Comparison of ENCODE assay signal across 5 cellular contexts in genomic region chrX:1122851-1123250, GRCh38.
DNase-seq lines count a peak whose midpoint lies in the region; FAIRE-seq and TF ChIP-seq lines count a peak whose summit lies in the region.
"Not testable (repeated sequence)": the region's sequence is repeated elsewhere in the genome, so short reads cannot be mapped to it uniquely, and the experiment has no call there.

No MANE protein-coding gene starts in this region.

- H2BK20ac ChIP-seq in H9 (ENCODE audit: low read depth, low read length, poor library complexity, severe bottlenecking) = not testable (repeated sequence)
- H2BK20ac ChIP-seq in H1 (ENCODE audit: low read length) = 0 out of 2 replicates have a peak overlapping the region, but pooled peaks have one; percentile 48

- H3K14ac ChIP-seq in H9 (ENCODE audit: insufficient read depth, low read length); H1 (ENCODE audit: insufficient read length): not testable (repeated sequence)

- not testable (repeated sequence) for H3K4ac ChIP-seq in H9 (ENCODE audit: low read depth, low read length); H1 (replicated peaks; ENCODE audit: insufficient read length, low read depth, low read length)

- TF ChIP-seq EP300 in H1 (IDR thresholded peaks at IDR 0.05; ENCODE audit: borderline replicate concordance in 1 of 2, low read depth in 2 of 2, low read length in 2 of 2) = not testable (repeated sequence)

- H3K36me3 ChIP-seq in H1 (ENCODE audit: control insufficient read depth in 2 of 4, insufficient read depth in 4 of 4, low read length in 3 of 4) = not testable (repeated sequence)

- H3K4me3 Mint-ChIP-seq in H9 = not testable (repeated sequence)

- no CpG with 5 or more reads among the region's 12 CpGs for WGBS in H9 (ENCODE audit: extremely low coverage, insufficient read length, low lambda C conversion rate)
- 96% methylated on average over 11 of the region's 12 CpGs; no CpG with 5 or more reads in 1 of the 2 experiments for WGBS in H1 (ENCODE audit: extremely low coverage in 1 of 2, insufficient coverage in 1 of 2, insufficient read length in 1 of 2, insufficient replicate concordance in 2 of 2, low coverage in 1 of 2, low lambda C conversion rate in 2 of 2, missing lambda C conversion rate in 1 of 2), 2 experiments

- FAIRE-seq in H1 (lab: Jason Lieb, UNC) = not testable (repeated sequence)

- peaks cover 9 to 18% of the 10 kb centered on the region in 2 experiments for H3K4me1 Mint-ChIP-seq in H9

- not testable (repeated sequence) for H2BK15ac ChIP-seq in H9 (ENCODE audit: low read depth, low read length); H1 (ENCODE audit: low read length)

- intact Hi-C loops in posterior vena cava (cut with DNase I) = not testable (repeated sequence)

- H2AK5ac ChIP-seq in H9 (ENCODE audit: insufficient read length, low read length) (peak overlapping the region; percentile 83), H1 (ENCODE audit: low read depth, low read length) (0 out of 2 replicates have a peak overlapping the region, but pooled peaks have one; percentile 33)

- CTCF ChIA-PET in H1 (lab: Charles Lee; ENCODE audit: partially characterized antibody) = not testable (repeated sequence)

- POLR2A ChIA-PET in H1 (lab: Charles Lee; ENCODE audit: partially characterized antibody) = not testable (repeated sequence)

- not testable (repeated sequence) for H3K27me3 ChIP-seq in H9 (ENCODE audit: insufficient read depth, low read length); H1 (replicated peaks in 1 of 4; ENCODE audit: control insufficient read depth in 3 of 4, extremely low read depth in 1 of 4, insufficient read depth in 3 of 4, low read length in 3 of 4)

- not testable (repeated sequence) for H3K23me2 ChIP-seq in H9 (ENCODE audit: insufficient read length, low read depth, low read length, poor library complexity, severe bottlenecking); H1 (ENCODE audit: low read depth, low read length)

- H2BK5ac ChIP-seq in H9 (ENCODE audit: insufficient read length, low read length); H1 (ENCODE audit: low read depth, low read length): not testable (repeated sequence)

- H3K23ac ChIP-seq in H9 (ENCODE audit: insufficient read length, low read depth, low read length); H1 (ENCODE audit: insufficient read length): not testable (repeated sequence)

- not testable (repeated sequence) for DNase-seq in H9; H1 (ENCODE audit: low read depth in 1 of 2, low spot score in 2 of 2)
- peak; percentile 5 for DNase-seq in activated effector memory CD4-positive, alpha-beta T cell treated with anti-CD3 and anti-CD28 coated beads, Interleukin-2, amount 50 U/mL, for 16 hours
- peak; percentile 43 for DNase-seq in mesenteric fat pad (ENCODE audit: low spot score)
- DNase-seq in posterior vena cava (ENCODE audit: low spot score) = peak; percentile 68

- TF ChIP-seq RAD21 in H1 (IDR thresholded peaks at IDR 0.05 in 1 of 2, conservative IDR thresholded peaks at IDR 0.05 in 1 of 2; ENCODE audit: low read depth in 2 of 2, low read length in 2 of 2) = not testable (repeated sequence)

- H2BK12ac ChIP-seq in H9 (ENCODE audit: insufficient read length, low read depth, low read length) = not testable (repeated sequence)
- peak overlapping the region; percentile 68; the same call in 1 of the 2 replicates for H2BK12ac ChIP-seq in H1 (ENCODE audit: low read depth, low read length)

- not testable (repeated sequence) for TF ChIP-seq POLR2A in H1 (IDR thresholded peaks at IDR 0.05; ENCODE audit: control extremely low read depth in 1 of 2, low read depth in 2 of 2, low read length in 2 of 2)

- not testable (repeated sequence) for H3K9ac ChIP-seq in H9 (ENCODE audit: extremely low read depth, insufficient read length, low read length); H1 (replicated peaks in 1 of 4; ENCODE audit: extremely low read depth in 1 of 4, low read depth in 3 of 4, low read length in 3 of 4)

- H3K79me1 ChIP-seq in H9 (ENCODE audit: insufficient read depth, low read depth, low read length, poor library complexity, severe bottlenecking); H1 (ENCODE audit: low read depth, low read length): not testable (repeated sequence)

- not testable (repeated sequence) for H3K27ac ChIP-seq in H9 (ENCODE audit: insufficient read length, low read depth, low read length); H1 (ENCODE audit: low read depth, low read length)

- H3K27ac Mint-ChIP-seq in H9 = peak overlapping the region in 2 of 3 experiments; percentile 23 to 58; a peak in 4 of 7 replicates

- H2AFZ ChIP-seq in H9 (ENCODE audit: low read length); H1 (ENCODE audit: low read length): not testable (repeated sequence)

- not testable (repeated sequence) for H3K4me3 ChIP-seq in H1 (ENCODE audit: extremely low read depth in 1 of 4, insufficient read depth in 2 of 4, low read depth in 3 of 4, low read length in 4 of 4)

- H4K91ac ChIP-seq in H9 (ENCODE audit: insufficient read length, low read depth, low read length); H1 (replicated peaks; ENCODE audit: insufficient read length, low read length): not testable (repeated sequence)

- H3K4me1 ChIP-seq in H9 (ENCODE audit: insufficient read depth, low read length); H1 (replicated peaks in 1 of 4; ENCODE audit: control insufficient read depth in 3 of 4, insufficient read depth in 4 of 4, low read length in 3 of 4): not testable (repeated sequence)

- TF ChIP-seq CTCF in H9 (conservative IDR thresholded peaks at IDR 0.05); H1 (IDR thresholded peaks at IDR 0.05; ENCODE audit: control extremely low read depth in 1 of 3, insufficient read depth in 1 of 3, low read depth in 1 of 3, low read length in 3 of 3): not testable (repeated sequence)

- not testable (repeated sequence) for H4K5ac ChIP-seq in H9 (ENCODE audit: insufficient read length, low read depth, low read length); H1 (ENCODE audit: insufficient read length, low read depth, low read length)

- H3T11ph ChIP-seq in H9 (ENCODE audit: low read length) = not testable (repeated sequence)

- H3K36me3 Mint-ChIP-seq in H9 (ENCODE audit: insufficient read depth in 1 of 3, low read depth in 3 of 3) = not testable (repeated sequence)

- H3K9me3 ChIP-seq in H9 (ENCODE audit: control insufficient read depth, low read depth, low read length); H1 (ENCODE audit: insufficient read depth in 2 of 2, low read depth in 1 of 2, low read length in 1 of 2): not testable (repeated sequence)

- H3K79me2 ChIP-seq in H9 (ENCODE audit: insufficient read depth, low read length); H1 (ENCODE audit: control insufficient read depth in 1 of 2, insufficient read depth in 2 of 2, low read length in 2 of 2): not testable (repeated sequence)

- not testable (repeated sequence) for H4K20me1 ChIP-seq in H9 (ENCODE audit: control insufficient read depth, insufficient read depth, insufficient read length); H1 (replicated peaks in 1 of 2; ENCODE audit: control insufficient read depth in 1 of 2, insufficient read depth in 2 of 2, low read length in 2 of 2)

- not testable (repeated sequence) for H4K8ac ChIP-seq in H9 (replicated peaks; ENCODE audit: insufficient read length, low read depth, low read length); H1 (ENCODE audit: extremely low read depth, insufficient read depth, low read length)

- not testable (repeated sequence) for H3K27me3 Mint-ChIP-seq in H9 (ENCODE audit: low read depth)

- H3K4me2 ChIP-seq in H9 (ENCODE audit: insufficient read depth, insufficient read length, low read length); H1 (ENCODE audit: insufficient read depth in 1 of 2, low read depth in 2 of 2, low read length in 2 of 2): not testable (repeated sequence)

- H3K18ac ChIP-seq in H9 (ENCODE audit: insufficient read length, low read depth, low read length) = peak overlapping the region; percentile 48
- H3K18ac ChIP-seq in H1 (ENCODE audit: extremely low read depth, low read length) = not testable (repeated sequence)

- H2BK120ac ChIP-seq in H9 (ENCODE audit: low read depth, low read length, poor library complexity, severe bottlenecking); H1 (replicated peaks; ENCODE audit: low read depth, low read length): not testable (repeated sequence)

- H3K56ac ChIP-seq in H9 (ENCODE audit: insufficient read length, low read depth, low read length); H1 (replicated peaks; ENCODE audit: insufficient read length, low read depth, low read length): not testable (repeated sequence)

- H3K9me3 Mint-ChIP-seq in H9 = not testable (repeated sequence)
